In genomic region chr1:75785964-75786853, GRCh38 we compare ENCODE assay signal across 8 cellular contexts. TPM values are rescaled to one million over a fixed set of nuclear protein-coding genes. Genes with fewer than 3 reads are reported as not detected.
DNase-seq lines count a peak whose midpoint lies in the region; ATAC-seq and TF ChIP-seq lines count a peak whose summit lies in the region.

TSS of gene RABGGTB (plus strand) at chr1:75786256. CDS start at chr1:75786272, 16 bp downstream.

- no peaks in the 10 kb centered on the region for H3K9me3 Mint-ChIP-seq in activated T-cell treated with anti-CD3 and anti-CD28 coated beads, Interleukin-2, amount 50 U/mL, for 4 hours

- CTCF ChIA-PET in Panc1 (lab: Charles Lee), result no interaction called here

- no peak for TF ChIP-seq CTCF in Panc1 (IDR thresholded peaks at IDR 0.05)

- BruUV-seq in Panc1 (replicated peaks; lab: Mats Ljungman, UMichigan), result TSS peak; percentile 87

- H3K4me3 Mint-ChIP-seq in activated T-cell treated with anti-CD3 and anti-CD28 coated beads, Interleukin-2, amount 50 U/mL, for 4 hours, result peak within 1 kb of the TSS; percentile 96

- peaks cover 33% of the 10 kb centered on the region for H3K4me1 Mint-ChIP-seq in activated T-cell treated with anti-CD3 and anti-CD28 coated beads, Interleukin-2, amount 50 U/mL, for 4 hours (ENCODE audit: low read depth)

- peaks cover 45% of the 10 kb centered on the region for H3K36me3 Mint-ChIP-seq in activated T-cell treated with anti-CD3 and anti-CD28 coated beads, Interleukin-2, amount 50 U/mL, for 4 hours (ENCODE audit: insufficient read depth)

- peak within 1 kb of the TSS; percentile 81 to 99 for H3K4me3 ChIP-seq in Panc1 (ENCODE audit: low read depth in 2 of 2, low read length in 2 of 2)
- peak within 1 kb of the TSS; percentile 84 to 97 for H3K4me3 ChIP-seq in esophagus (ENCODE audit: low read depth in 1 of 2, low read length in 2 of 2)
- peak within 1 kb of the TSS; percentile 56 for H3K4me3 ChIP-seq in mucosa of stomach (ENCODE audit: low read length)

- ATAC-seq in GM21723 (IDR thresholded peaks at IDR 0.05; ENCODE audit: unreplicated experiment) (peak; percentile 69), Panc1 (peak; percentile 97)
- ATAC-seq in activated T-cell treated with anti-CD3 and anti-CD28 coated beads, Interleukin-2, amount 50 U/mL, for 4 hours, result peak; percentile 95 to 96

- POLR2A ChIA-PET in Panc1 (lab: Charles Lee), result interaction anchor here (0.6 kb wide), 2 partner anchors 1022 to 1528 kb away, joined by 3 to 14 read pairs; no protein-coding TSS in a partner anchor

- intact Hi-C loops in Panc1 (cut with micrococcal nuclease; ENCODE audit: unreplicated experiment), result no loop called here

- WGBS in esophagus, 2 donors, result 0% methylated on average over 28 of the region's 28 CpGs

- H3K36me3 ChIP-seq in Panc1 (ENCODE audit: control insufficient read depth, insufficient read depth, low read length) (peaks cover 46% of the 10 kb centered on the region), esophagus (ENCODE audit: control insufficient read depth in 2 of 2, insufficient read depth in 2 of 2, low read length in 1 of 2) (no peaks in the 10 kb centered on the region), mucosa of stomach (ENCODE audit: control insufficient read depth, insufficient read depth, low read length) (no peaks in the 10 kb centered on the region)

- H3K27ac ChIP-seq in Panc1 (ENCODE audit: low read length) (peak within 1 kb of the TSS; percentile 100), esophagus (ENCODE audit: low read depth in 2 of 2, low read length in 1 of 2) (peak within 1 kb of the TSS; percentile 88 to 89)

- H3K9me3 ChIP-seq in Panc1 (ENCODE audit: control insufficient read depth, insufficient read depth, low read depth, low read length) (no peaks in the 10 kb centered on the region), esophagus (ENCODE audit: control insufficient read depth in 2 of 2, insufficient read depth in 1 of 2, low read depth in 1 of 2, low read length in 1 of 2) (no peaks in the 10 kb centered on the region), mucosa of stomach (ENCODE audit: control insufficient read depth, low read length) (no peaks in the 10 kb centered on the region)

- DNase-seq in DMS53 (lab: John Stamatoyannopoulos, UW), result peak; percentile 99
- peak; percentile 96 for DNase-seq in KG1 (lab: John Stamatoyannopoulos, UW)
- peak; percentile 95 for DNase-seq in Panc1 (ENCODE audit: low read depth, low spot score)
- DNase-seq in activated T-cell treated with anti-CD3 and anti-CD28 coated beads, Interleukin-2, amount 50 U/mL, for 4 hours, result peak; percentile 90
- DNase-seq in stimulated activated CD8-positive, alpha-beta memory T cell treated with anti-CD3 and anti-CD28 coated beads, Interleukin-7, amount 100 ng/mL, for 1 hour (ENCODE audit: low read depth in 2 of 2), result peak; percentile 86 to 90

- H3K9ac ChIP-seq in mucosa of stomach (ENCODE audit: low read length), result peak within 1 kb of the TSS; percentile 79

- H3K27me3 ChIP-seq in Panc1 (ENCODE audit: control insufficient read depth, insufficient read depth, low read length), result no peaks in the 10 kb centered on the region
- H3K27me3 ChIP-seq in esophagus (ENCODE audit: control insufficient read depth in 1 of 2, insufficient read depth in 2 of 2, low read length in 2 of 2), result no peaks in the 10 kb centered on the region
- H3K27me3 ChIP-seq in mucosa of stomach (ENCODE audit: control insufficient read depth, insufficient read depth, low read length), result no peaks in the 10 kb centered on the region

- in situ Hi-C loops in Panc1 (cut with HindIII; ENCODE audit: low pct_unique_long_range_greater_than_20kb, low sequenced_read_pairs), result no loop called here

- H3K27me3 Mint-ChIP-seq in activated T-cell treated with anti-CD3 and anti-CD28 coated beads, Interleukin-2, amount 50 U/mL, for 4 hours (ENCODE audit: low read depth), result no peaks in the 10 kb centered on the region

- H3K4me1 ChIP-seq in Panc1 (ENCODE audit: control insufficient read depth, insufficient read depth, low read length), result peaks cover 33% of the 10 kb centered on the region
- peaks cover 0 to 2% of the 10 kb centered on the region in 2 donors for H3K4me1 ChIP-seq in esophagus (ENCODE audit: control insufficient read depth in 2 of 2, insufficient read depth in 2 of 2, low read length in 1 of 2)
- peaks cover 12% of the 10 kb centered on the region for H3K4me1 ChIP-seq in mucosa of stomach (ENCODE audit: control insufficient read depth, insufficient read depth, low read length)

RNA-seq across cellular contexts. Expression of gene RABGGTB, which starts in this region (rescaled TPM):
- total RNA-seq in Panc1 (2021; ENCODE audit: unreplicated experiment), result 77.9 TPM
- 27.3 TPM for polyA plus RNA-seq in Panc1 (2012; ENCODE audit: insufficient read length)
- total RNA-seq in activated T-cell treated with anti-CD3 and anti-CD28 coated beads, Interleukin-2, amount 50 U/mL, for 4 hours, result 100 to 1,000 TPM; 292 to 334 (median 324) TPM
- 10 to 100 TPM; 44.8 to 47.5 TPM for polyA plus RNA-seq in esophagus

Comparison
In these comparisons a context has a peak if more than half of its experiments do, and no peak if none do; other contexts are left out.
1. Peak in every context shown above with its lines: DNase-seq, ATAC-seq, H3K4me3 ChIP-seq and H3K27ac ChIP-seq.